15 cellular contexts compared by ENCODE assay signal in genomic region chr6:36980876-36981619, GRCh38. TPM values are rescaled to one million over a fixed set of nuclear protein-coding genes. Genes with fewer than 3 reads are reported as not detected.
A peak's percentile ranks its signal among the peaks of the same experiment; 100 is the strongest.
DNase-seq lines count a peak whose midpoint lies in the region; ATAC-seq and TF ChIP-seq lines count a peak whose summit lies in the region.
"Had no signal": no experiment of that assay in that cellular context is flagged by ENCODE, and none has a peak within 500 bp of the region (broad histone marks: within the 10 kb centered on the region; RNA-seq: fewer than 3 reads in every experiment).

No MANE protein-coding gene starts in this region.

- in situ Hi-C loops in GM13977 (cut with MboI; ENCODE audit: low pct_unique_long_range_greater_than_20kb, low sequenced_read_pairs, unreplicated experiment): no loop called here

- peak overlapping the region; percentile 85 for H3K27ac Mint-ChIP-seq in CD4-positive, alpha-beta T cell
- peak overlapping the region; percentile 48 for H3K27ac Mint-ChIP-seq in activated T-helper 17 cell treated with anti-CD3 and anti-CD28 coated beads, Interleukin-2, amount 50 U/mL, for 72 hours
- peak overlapping the region; percentile 2 for H3K27ac Mint-ChIP-seq in nephron progenitor cell

- TF ChIP-seq CTCF in CD4-positive, alpha-beta T cell (IDR thresholded peaks at IDR 0.05): no peak
- TF ChIP-seq CTCF in GM13977 (IDR thresholded peaks at IDR 0.05; ENCODE audit: extremely low read depth, insufficient read depth, missing control alignments) (peak; percentile 14), nephron progenitor cell (IDR thresholded peaks at IDR 0.05) (no peak), GM10248 (IDR thresholded peaks at IDR 0.05; ENCODE audit: control extremely low read depth, extremely low read depth, low read depth, missing control alignments) (no peak)

- no peaks in the 10 kb centered on the region for H3K27me3 ChIP-seq in CD4-positive, alpha-beta T cell (ENCODE audit: control insufficient read depth, insufficient read depth, low read length)
- H3K27me3 ChIP-seq: adrenal gland, pancreas had no signal

- no peak overlapping the region for H3K4me3 Mint-ChIP-seq in CD4-positive, alpha-beta T cell
- peak overlapping the region; percentile 1 for H3K4me3 Mint-ChIP-seq in activated T-helper 17 cell treated with anti-CD3 and anti-CD28 coated beads, Interleukin-2, amount 50 U/mL, for 72 hours
- no peak overlapping the region for H3K4me3 Mint-ChIP-seq in nephron progenitor cell

- H3K27me3 Mint-ChIP-seq in CD4-positive, alpha-beta T cell: no peaks in the 10 kb centered on the region
- no peaks in the 10 kb centered on the region for H3K27me3 Mint-ChIP-seq in activated T-helper 17 cell treated with anti-CD3 and anti-CD28 coated beads, Interleukin-2, amount 50 U/mL, for 72 hours
- H3K27me3 Mint-ChIP-seq in nephron progenitor cell (ENCODE audit: low read depth, poor library complexity): no peaks in the 10 kb centered on the region

- peaks cover 52% of the 10 kb centered on the region for H3K36me3 Mint-ChIP-seq in CD4-positive, alpha-beta T cell (ENCODE audit: low read depth)
- peaks cover 63% of the 10 kb centered on the region for H3K36me3 Mint-ChIP-seq in activated T-helper 17 cell treated with anti-CD3 and anti-CD28 coated beads, Interleukin-2, amount 50 U/mL, for 72 hours (ENCODE audit: low read depth)
- peaks cover 16% of the 10 kb centered on the region for H3K36me3 Mint-ChIP-seq in nephron progenitor cell (ENCODE audit: low read depth)

- intact Hi-C loops in CD4-positive, alpha-beta T cell (cut with DNase I, micrococcal nuclease): no loop called here

- no peak for ATAC-seq in CD4-positive, alpha-beta T cell (ENCODE audit: poor library complexity)
- no peak for ATAC-seq in activated T-helper 17 cell treated with anti-CD3 and anti-CD28 coated beads, Interleukin-2, amount 50 U/mL, for 72 hours (replicated peaks)
- ATAC-seq in GM18870 (IDR thresholded peaks at IDR 0.05; ENCODE audit: unreplicated experiment): no peak

- CTCF ChIA-PET in CD4-positive, alpha-beta T cell (lab: Charles Lee): interaction anchor here (0.8 to 1.7 kb wide), 3 partner anchors 37 to 95 kb away, joined by 3 to 5 read pairs (median 4); partner anchors contain the start of gene C6orf89
- CTCF ChIA-PET in GM10248 (lab: Yijun Ruan, JAX): interaction anchor here (0.8 to 3.4 kb wide), 6 partner anchors 9 to 228 kb away, joined by 3 to 18 read pairs (median 4); no protein-coding TSS in a partner anchor

- no peak overlapping the region for H3K27ac ChIP-seq in CD4-positive, alpha-beta T cell (ENCODE audit: low read depth, low read length)

- H3K9me3 ChIP-seq in CD4-positive, alpha-beta T cell (ENCODE audit: control insufficient read depth, low read length): no peaks in the 10 kb centered on the region
- H3K9me3 ChIP-seq: adrenal gland, pancreas had no signal

- POLR2A ChIA-PET in CD4-positive, alpha-beta T cell (lab: Charles Lee): interaction anchor here (1.4 kb wide), 1 partner anchor 12 kb away, joined by 3 read pairs; no protein-coding TSS in a partner anchor
- POLR2A ChIA-PET in GM10248 (lab: Yijun Ruan, JAX): no interaction called here

- H3K9me3 Mint-ChIP-seq in CD4-positive, alpha-beta T cell: no peaks in the 10 kb centered on the region
- no peaks in the 10 kb centered on the region for H3K9me3 Mint-ChIP-seq in activated T-helper 17 cell treated with anti-CD3 and anti-CD28 coated beads, Interleukin-2, amount 50 U/mL, for 72 hours
- no peaks in the 10 kb centered on the region for H3K9me3 Mint-ChIP-seq in nephron progenitor cell

- no peak for DNase-seq in CD4-positive, alpha-beta T cell
- no peak for DNase-seq in GM13977 (ENCODE audit: low spot score)
- DNase-seq in nephron progenitor cell: no peak
- DNase-seq in DMS153 (lab: John Stamatoyannopoulos, UW): no peak
- no peak for DNase-seq in activated CD4-positive, CD25-positive, alpha-beta regulatory T cell treated with anti-CD3 and anti-CD28 coated beads, Interleukin-2, amount 50 U/mL, for 72 hours
- no peak for DNase-seq in GM10248 (ENCODE audit: extremely low spot score)
- DNase-seq: activated CD4-positive, alpha-beta T cell treated with anti-CD3 and anti-CD28 coated beads, Interleukin-2, amount 50 U/mL, for 48 hours; adrenal gland; erythroblast; kidney; NCI-H187; pancreas had no signal

- peaks cover 32% of the 10 kb centered on the region for H3K4me1 Mint-ChIP-seq in CD4-positive, alpha-beta T cell (ENCODE audit: low read depth)
- H3K4me1 Mint-ChIP-seq in activated T-helper 17 cell treated with anti-CD3 and anti-CD28 coated beads, Interleukin-2, amount 50 U/mL, for 72 hours: peaks cover 22% of the 10 kb centered on the region
- H3K4me1 Mint-ChIP-seq in nephron progenitor cell: peaks cover 33% of the 10 kb centered on the region

RNA-seq across cellular contexts. Expression of gene MTCH1, which starts 4.9 kb away (rescaled TPM):
- 100 to 1,000 TPM; 231 to 239 TPM for total RNA-seq in CD4-positive, alpha-beta T cell
- 100 to 1,000 TPM in 1 of 2 donors, 10 to 100 TPM in 1; 97.9 to 133 TPM for total RNA-seq in activated T-helper 17 cell treated with anti-CD3 and anti-CD28 coated beads, Interleukin-2, amount 50 U/mL, for 72 hours

RNA-seq across cellular contexts. Expression of gene FGD2, which starts 24.4 kb away (rescaled TPM):
- 1 to 10 TPM; 1.2 TPM for total RNA-seq in CD4-positive, alpha-beta T cell
- total RNA-seq in activated T-helper 17 cell treated with anti-CD3 and anti-CD28 coated beads, Interleukin-2, amount 50 U/mL, for 72 hours: 1 to 10 TPM; 5.3 to 8.3 TPM

RNA-seq across cellular contexts. Expression of gene PI16, which starts 26.5 kb away (rescaled TPM):
- total RNA-seq in CD4-positive, alpha-beta T cell: 1 to 10 TPM; 5.2 to 7.8 TPM
- total RNA-seq in activated T-helper 17 cell treated with anti-CD3 and anti-CD28 coated beads, Interleukin-2, amount 50 U/mL, for 72 hours: 1 to 10 TPM; 1.8 to 2.1 TPM
- total RNA-seq: SK-MEL-5 had no signal

Comparison
In these comparisons a context has a peak if more than half of its experiments do, and no peak if none do; other contexts are left out.
1. H3K27ac Mint-ChIP-seq: peak in every context shown above with its lines; median percentile 85 in CD4-positive, alpha-beta T cell; 48 in activated T-helper 17 cell treated with anti-CD3 and anti-CD28 coated beads, Interleukin-2, amount 50 U/mL, for 72 hours; 2 in nephron progenitor cell.